In genomic region chr16:50282010-50282538, GRCh38 we compare ENCODE assay signal across 9 cellular contexts. TPM values are rescaled to one million over a fixed set of nuclear protein-coding genes. Genes with fewer than 3 reads are reported as not detected.
DNase-seq lines count a peak whose midpoint lies in the region; ATAC-seq and TF ChIP-seq lines count a peak whose summit lies in the region.
"Had no signal": no experiment of that assay in that cellular context is flagged by ENCODE, and none has a peak within 500 bp of the region (broad histone marks: within the 10 kb centered on the region; RNA-seq: fewer than 3 reads in every experiment).

No MANE protein-coding gene starts in this region.

- H3K79me2 ChIP-seq in hepatocyte: no peaks in the 10 kb centered on the region

- peaks cover 11% of the 10 kb centered on the region for H3K9me3 Mint-ChIP-seq in activated CD8-positive, alpha-beta T cell treated with anti-CD3 and anti-CD28 coated beads for 36 hours

- H3K9me3 ChIP-seq in gastrocnemius medialis (no peaks in the 10 kb centered on the region), hepatocyte (ENCODE audit: low read depth) (no peaks in the 10 kb centered on the region)

- no peak for TF ChIP-seq POLR2A in gastrocnemius medialis (IDR thresholded peaks at IDR 0.05)

- no peak overlapping the region for H3K4me3 ChIP-seq in fibroblast of pulmonary artery (replicated peaks; ENCODE audit: low read depth, low read length)
- H3K4me3 ChIP-seq in gastrocnemius medialis: no peak overlapping the region
- H3K4me3 ChIP-seq in hepatocyte: no peak overlapping the region

- peak overlapping the region; percentile 29 for H3K4me3 Mint-ChIP-seq in activated CD8-positive, alpha-beta T cell treated with anti-CD3 and anti-CD28 coated beads for 36 hours

- H2AFZ ChIP-seq in hepatocyte: no peak overlapping the region

- WGBS in hepatocyte (ENCODE audit: low lambda C conversion rate, missing lambda C conversion rate): 74% methylated on average over 7 of the region's 7 CpGs

- H3K4me1 ChIP-seq in gastrocnemius medialis (peaks cover 22 to 28% of the 10 kb centered on the region in 2 donors), hepatocyte (ENCODE audit: insufficient read depth) (peaks cover 2% of the 10 kb centered on the region)

- H3K27me3 Mint-ChIP-seq in activated CD8-positive, alpha-beta T cell treated with anti-CD3 and anti-CD28 coated beads for 36 hours: no peaks in the 10 kb centered on the region

- in situ Hi-C loops in gastrocnemius medialis (cut with MboI; ENCODE audit: low sequenced_read_pairs in 4 of 4): no loop called here

- H4K20me1 ChIP-seq in hepatocyte (ENCODE audit: insufficient read depth, poor library complexity, severe bottlenecking): no peaks in the 10 kb centered on the region

- H3K4me1 Mint-ChIP-seq in activated CD8-positive, alpha-beta T cell treated with anti-CD3 and anti-CD28 coated beads for 36 hours (ENCODE audit: low read depth): peaks cover 87% of the 10 kb centered on the region

- DNase-seq in Ammon's horn (ENCODE audit: low spot score) (peak; percentile 76), fibroblast of pulmonary artery (ENCODE audit: low read depth) (peak; percentile 54), gastrocnemius medialis (peak; percentile 29 to 64), hepatocyte (ENCODE audit: low spot score) (no peak), COLO668 (lab: John Stamatoyannopoulos, UW; ENCODE audit: unreplicated experiment) (no peak)
- DNase-seq in activated CD8-positive, alpha-beta T cell treated with anti-CD3 and anti-CD28 coated beads for 36 hours: peak; percentile 82

- H3K27ac ChIP-seq in gastrocnemius medialis (peak overlapping the region in 1 of 4 donors; percentile 34), hepatocyte (no peak overlapping the region)
- H3K27ac ChIP-seq: C4-2B had no signal

- intact Hi-C loops in activated CD8-positive, alpha-beta T cell treated with anti-CD3 and anti-CD28 coated beads for 36 hours (cut with micrococcal nuclease): loop anchor here (10.0 kb wide), 1 partner anchor 67 kb away; no protein-coding TSS in a partner anchor
- intact Hi-C loops in gastrocnemius medialis (cut with DNase I; ENCODE audit: low total_unique reads): no loop called here

- no peaks in the 10 kb centered on the region for H3K9me2 ChIP-seq in hepatocyte (replicated peaks; ENCODE audit: insufficient read depth)

- H3K27ac Mint-ChIP-seq in activated CD8-positive, alpha-beta T cell treated with anti-CD3 and anti-CD28 coated beads for 36 hours: peak overlapping the region; percentile 70

- peaks cover 42% of the 10 kb centered on the region for H3K36me3 Mint-ChIP-seq in activated CD8-positive, alpha-beta T cell treated with anti-CD3 and anti-CD28 coated beads for 36 hours (ENCODE audit: low read depth)

- H3K27me3 ChIP-seq in gastrocnemius medialis (no peaks in the 10 kb centered on the region), hepatocyte (no peaks in the 10 kb centered on the region)

- POLR2A ChIA-PET in activated CD8-positive, alpha-beta T cell treated with anti-CD3 and anti-CD28 coated beads for 36 hours (lab: Charles Lee): interaction anchor here (0.9 to 19.3 kb wide), 4 partner anchors 14 to 71 kb away, joined by 3 to 215 read pairs (median 6); partner anchors contain the start of gene ADCY7

- no peak for TF ChIP-seq CTCF in activated CD8-positive, alpha-beta T cell treated with anti-CD3 and anti-CD28 coated beads for 36 hours (IDR thresholded peaks at IDR 0.05)
- TF ChIP-seq CTCF in fibroblast of pulmonary artery (IDR thresholded peaks at IDR 0.05; ENCODE audit: low read length, missing control alignments) (no peak), gastrocnemius medialis (IDR thresholded peaks at IDR 0.05 in 4 of 5, conservative IDR thresholded peaks at IDR 0.05 in 1 of 5) (no peak), hepatocyte (IDR thresholded peaks at IDR 0.05; ENCODE audit: poor library complexity) (no peak)

- ATAC-seq in GM19455 (IDR thresholded peaks at IDR 0.05; ENCODE audit: unreplicated experiment): peak; percentile 94
- ATAC-seq in HG03521 (IDR thresholded peaks at IDR 0.05; ENCODE audit: unreplicated experiment): peak; percentile 87
- ATAC-seq in activated CD8-positive, alpha-beta T cell treated with anti-CD3 and anti-CD28 coated beads for 36 hours: peak; percentile 70
- ATAC-seq in gastrocnemius medialis: no peak

- no peaks in the 10 kb centered on the region for H3K36me3 ChIP-seq in gastrocnemius medialis
- H3K36me3 ChIP-seq in hepatocyte (replicated peaks; ENCODE audit: insufficient read depth, low read depth): no peaks in the 10 kb centered on the region

- CTCF ChIA-PET in activated CD8-positive, alpha-beta T cell treated with anti-CD3 and anti-CD28 coated beads for 36 hours (lab: Charles Lee): interaction anchor here (0.8 to 4.3 kb wide), 8 partner anchors 14 to 257 kb away, joined by 3 to 18 read pairs (median 4); partner anchors contain the start of gene CNEP1R1

- no peak overlapping the region for H3K4me2 ChIP-seq in hepatocyte

RNA-seq across cellular contexts. Expression of gene ADCY7, which starts 15.7 kb away (rescaled TPM):
- 10 to 100 TPM; 89.9 to 92.1 TPM for total RNA-seq in activated CD8-positive, alpha-beta T cell treated with anti-CD3 and anti-CD28 coated beads for 36 hours
- 1 to 10 TPM in 3 of 4 donors, under 1 TPM in 1; 0.90 to 7.3 (median 2.6) TPM for total RNA-seq in gastrocnemius medialis
- 3.9 and 6.9 TPM in 2 replicates for total RNA-seq in hepatocyte
- polyA plus RNA-seq in hepatocyte: 3.3 and 4.4 TPM in 2 replicates

Comparison
In these comparisons a context has a peak if more than half of its experiments do, and no peak if none do; other contexts are left out.
1. DNase-seq: peak in Ammon's horn (single experiment), activated CD8-positive, alpha-beta T cell treated with anti-CD3 and anti-CD28 coated beads for 36 hours (single experiment), fibroblast of pulmonary artery (single experiment) and gastrocnemius medialis (2 of 2); none in hepatocyte (single experiment) and COLO668 (single experiment).
2. ATAC-seq: peak in GM19455 (single experiment), HG03521 (single experiment) and activated CD8-positive, alpha-beta T cell treated with anti-CD3 and anti-CD28 coated beads for 36 hours (single experiment); none in gastrocnemius medialis (0 of 2).
3. RNA of gene ADCY7, which starts 15.7 kb away (total RNA-seq): 89.9 to 92.1 TPM in activated CD8-positive, alpha-beta T cell treated with anti-CD3 and anti-CD28 coated beads for 36 hours; 3.9 to 6.9 TPM in hepatocyte and 0.90 to 7.3 TPM in gastrocnemius medialis; every median in the first group is over 10 times any median in the second.